Comparison of ENCODE assay signal across 1 cellular context in genomic region chr21:44913425-44914175, GRCh38.
A peak's percentile ranks its signal among the peaks of the same experiment; 100 is the strongest.
TF ChIP-seq lines count a peak whose summit lies in the region.

No MANE protein-coding gene starts in this region.

TF ChIP-seq in GM12878, 131 proteins besides CTCF, POLR2A, EP300 and RAD21:
- TF ChIP-seq USF1 (IDR thresholded peaks at IDR 0.05; ENCODE audit: borderline replicate concordance, extremely low read length, insufficient read depth, low read depth, low read length) = no peak
- TF ChIP-seq FOXK2 (IDR thresholded peaks at IDR 0.05) = 0 out of 2 replicates have a peak, but pooled peaks have one; percentile 46
